Comparison of ENCODE assay signal across 1 cellular context in the genomic region with DNA sequence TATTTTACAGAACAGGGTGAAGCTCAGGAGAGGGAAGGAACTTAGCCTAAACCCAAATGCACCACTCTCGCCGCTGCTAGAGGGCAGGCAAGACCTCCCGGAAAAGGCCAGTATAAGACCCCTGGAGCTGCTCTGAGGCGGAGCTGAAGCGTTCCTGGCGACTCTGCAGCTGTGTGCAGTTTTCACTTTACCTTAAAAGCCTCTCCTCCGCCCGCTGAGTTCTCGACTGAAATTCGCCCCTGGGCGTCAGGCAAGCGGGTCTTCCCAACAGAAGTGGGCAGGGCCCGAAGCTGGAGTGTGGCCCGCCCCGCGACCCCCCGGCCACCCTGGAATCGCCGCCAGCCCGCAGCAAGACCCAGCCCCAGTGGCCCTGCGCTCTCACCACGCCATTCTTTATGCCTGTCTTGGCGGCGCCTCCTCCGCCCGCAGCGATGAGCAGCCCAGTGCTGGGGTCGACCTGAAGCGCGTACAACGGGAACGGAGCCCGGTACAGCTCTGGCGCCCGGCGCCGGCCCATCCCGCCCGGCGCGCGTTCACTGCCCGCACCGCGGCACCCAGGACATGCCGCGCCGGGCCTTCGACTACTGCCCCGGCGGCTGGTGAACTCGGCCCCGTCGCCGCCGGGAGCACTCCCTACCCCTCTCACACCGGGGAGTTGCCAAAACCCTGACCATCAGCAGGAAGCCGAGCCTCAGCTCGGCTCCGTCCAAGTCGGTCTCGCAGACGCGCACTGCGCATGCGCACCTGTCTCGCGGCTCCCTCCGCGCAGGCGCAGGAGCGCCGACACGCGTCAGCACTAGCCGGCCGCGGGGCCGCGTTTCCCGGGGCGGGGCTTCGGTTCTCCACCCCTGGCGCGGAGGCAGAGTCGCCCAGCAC.
TF ChIP-seq lines count a peak whose summit lies in the region.

A gene with protein sequence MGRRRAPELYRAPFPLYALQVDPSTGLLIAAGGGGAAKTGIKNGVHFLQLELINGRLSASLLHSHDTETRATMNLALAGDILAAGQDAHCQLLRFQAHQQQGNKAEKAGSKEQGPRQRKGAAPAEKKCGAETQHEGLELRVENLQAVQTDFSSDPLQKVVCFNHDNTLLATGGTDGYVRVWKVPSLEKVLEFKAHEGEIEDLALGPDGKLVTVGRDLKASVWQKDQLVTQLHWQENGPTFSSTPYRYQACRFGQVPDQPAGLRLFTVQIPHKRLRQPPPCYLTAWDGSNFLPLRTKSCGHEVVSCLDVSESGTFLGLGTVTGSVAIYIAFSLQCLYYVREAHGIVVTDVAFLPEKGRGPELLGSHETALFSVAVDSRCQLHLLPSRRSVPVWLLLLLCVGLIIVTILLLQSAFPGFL (minus strand): TSS at position 732 of the 876 bp plus-strand sequence. CDS start 215 bp downstream, at position 517.

TF ChIP-seq in HepG2, 621 proteins besides CTCF, POLR2A, EP300 and RAD21 (continued from another document and continues in another):
- TF ChIP-seq RNF2 (conservative IDR thresholded peaks at IDR 0.05; ENCODE audit: low read depth) (0 out of 2 replicates have a peak, but pooled peaks have one; percentile 27), CREB1 (IDR thresholded peaks at IDR 0.05) (peak; percentile 75), CREB1 (CRISPR knock-in tag; IDR thresholded peaks at IDR 0.05) (no peak), MED8 (CRISPR knock-in tag; IDR thresholded peaks at IDR 0.05; ENCODE audit: insufficient replicate concordance) (peak; percentile 76), CHD4 (IDR thresholded peaks at IDR 0.05; ENCODE audit: borderline replicate concordance, low read length) (0 out of 2 replicates have a peak, but pooled peaks have one; percentile 10), MXD4 (CRISPR knock-in tag; IDR thresholded peaks at IDR 0.05) (peak; percentile 67; the same call in 1 of the 2 replicates), XBP1 (CRISPR knock-in tag; IDR thresholded peaks at IDR 0.05) (0 out of 2 replicates have a peak, but pooled peaks have one; percentile 34), HNF4G (IDR thresholded peaks at IDR 0.05; ENCODE audit: borderline replicate concordance, low read depth, low read length) (no peak), HNF4G (CRISPR knock-in tag; IDR thresholded peaks at IDR 0.05; ENCODE audit: borderline replicate concordance, low read depth) (0 out of 2 replicates have a peak, but pooled peaks have one; percentile 0), RARG (CRISPR knock-in tag; IDR thresholded peaks at IDR 0.05; ENCODE audit: low read depth) (0 out of 2 replicates have a peak, but pooled peaks have one; percentile 76), KLF16 (CRISPR knock-in tag; IDR thresholded peaks at IDR 0.05) (peak in 1 of 2 experiments; percentile 46; a peak in 1 of 4 replicates), MAZ (IDR thresholded peaks at IDR 0.05; ENCODE audit: borderline replicate concordance, low read depth, low read length) (peak; percentile 69; the same call in 1 of the 2 replicates), MAZ (CRISPR knock-in tag; IDR thresholded peaks at IDR 0.05; ENCODE audit: low read depth) (peak; percentile 81; the same call in 1 of the 2 replicates), DR1 (CRISPR knock-in tag; IDR thresholded peaks at IDR 0.05) (no peak), KDM5A (IDR thresholded peaks at IDR 0.05; ENCODE audit: borderline replicate concordance, low read length) (peak; percentile 90; the same call in 1 of the 2 replicates), PHF8 (CRISPR knock-in tag; IDR thresholded peaks at IDR 0.05) (peak; percentile 92), ZNF879 (CRISPR knock-in tag; IDR thresholded peaks at IDR 0.05) (peak; percentile 77; the same call in 1 of the 2 replicates), SP4 (CRISPR knock-in tag; IDR thresholded peaks at IDR 0.05) (0 out of 2 replicates have a peak, but pooled peaks have one; percentile 15), ZSCAN9 (CRISPR knock-in tag; IDR thresholded peaks at IDR 0.05; ENCODE audit: borderline replicate concordance) (peak; percentile 41; the same call in 1 of the 2 replicates), ZNF274 (CRISPR knock-in tag; IDR thresholded peaks at IDR 0.05) (0 out of 2 replicates have a peak, but pooled peaks have one; percentile 21), TBX3 (IDR thresholded peaks at IDR 0.05; ENCODE audit: borderline replicate concordance) (no peak), DPF2 (CRISPR knock-in tag; IDR thresholded peaks at IDR 0.05; ENCODE audit: borderline replicate concordance, low read depth) (no peak), ZNF563 (CRISPR knock-in tag; IDR thresholded peaks at IDR 0.05) (peak; percentile 53), ZNF232 (CRISPR knock-in tag; IDR thresholded peaks at IDR 0.05; ENCODE audit: borderline replicate concordance) (no peak)
- TF ChIP-seq, protein P1, sequence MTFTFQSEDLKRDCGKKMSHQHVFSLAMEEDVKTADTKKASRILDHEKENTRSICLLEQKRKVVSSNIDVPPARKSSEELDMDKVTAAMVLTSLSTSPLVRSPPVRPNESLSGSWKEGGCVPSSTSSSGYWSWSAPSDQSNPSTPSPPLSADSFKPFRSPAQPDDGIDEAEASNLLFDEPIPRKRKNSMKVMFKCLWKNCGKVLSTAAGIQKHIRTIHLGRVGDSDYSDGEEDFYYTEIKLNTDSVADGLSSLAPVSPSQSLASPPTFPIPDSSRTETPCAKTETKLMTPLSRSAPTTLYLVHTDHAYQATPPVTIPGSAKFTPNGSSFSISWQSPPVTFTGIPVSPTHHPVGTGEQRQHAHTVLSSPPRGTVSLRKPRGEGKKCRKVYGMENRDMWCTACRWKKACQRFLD (CRISPR knock-in tag; IDR thresholded peaks at IDR 0.05; ENCODE audit: borderline replicate concordance): peak; percentile 81; the same call in 1 of the 2 replicates
- TF ChIP-seq, protein P2, sequence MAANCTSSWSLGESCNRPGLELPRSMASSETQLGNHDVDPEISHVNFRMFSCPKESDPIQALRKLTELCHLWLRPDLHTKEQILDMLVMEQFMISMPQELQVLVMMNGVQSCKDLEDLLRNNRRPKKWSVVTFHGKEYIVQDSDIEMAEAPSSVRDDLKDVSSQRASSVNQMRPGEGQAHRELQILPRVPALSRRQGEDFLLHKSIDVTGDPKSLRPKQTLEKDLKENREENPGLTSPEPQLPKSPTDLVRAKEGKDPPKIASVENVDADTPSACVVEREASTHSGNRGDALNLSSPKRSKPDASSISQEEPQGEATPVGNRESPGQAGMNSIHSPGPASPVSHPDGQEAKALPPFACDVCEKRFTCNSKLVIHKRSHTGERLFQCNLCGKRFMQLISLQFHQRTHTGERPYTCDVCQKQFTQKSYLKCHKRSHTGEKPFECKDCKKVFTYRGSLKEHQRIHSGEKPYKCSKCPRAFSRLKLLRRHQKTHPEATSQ (CRISPR knock-in tag; IDR thresholded peaks at IDR 0.05; ENCODE audit: borderline replicate concordance): peak; percentile 11; the same call in 1 of the 2 replicates
- TF ChIP-seq, protein P3, sequence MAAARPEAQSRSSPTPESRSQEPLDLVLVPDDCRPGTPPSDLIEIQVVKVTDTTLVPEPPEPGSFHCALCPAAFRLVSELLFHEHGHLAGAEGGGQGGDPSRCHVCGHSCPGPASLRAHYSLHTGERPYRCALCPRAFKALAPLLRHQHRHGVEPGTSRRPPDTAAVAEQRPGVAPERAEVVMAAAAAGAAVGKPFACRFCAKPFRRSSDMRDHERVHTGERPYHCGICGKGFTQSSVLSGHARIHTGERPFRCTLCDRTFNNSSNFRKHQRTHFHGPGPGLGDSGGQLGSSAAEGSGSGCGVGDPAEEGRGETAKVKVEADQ (CRISPR knock-in tag; IDR thresholded peaks at IDR 0.05; ENCODE audit: borderline replicate concordance): 0 out of 2 replicates have a peak, but pooled peaks have one; percentile 3
- TF ChIP-seq, protein P4, sequence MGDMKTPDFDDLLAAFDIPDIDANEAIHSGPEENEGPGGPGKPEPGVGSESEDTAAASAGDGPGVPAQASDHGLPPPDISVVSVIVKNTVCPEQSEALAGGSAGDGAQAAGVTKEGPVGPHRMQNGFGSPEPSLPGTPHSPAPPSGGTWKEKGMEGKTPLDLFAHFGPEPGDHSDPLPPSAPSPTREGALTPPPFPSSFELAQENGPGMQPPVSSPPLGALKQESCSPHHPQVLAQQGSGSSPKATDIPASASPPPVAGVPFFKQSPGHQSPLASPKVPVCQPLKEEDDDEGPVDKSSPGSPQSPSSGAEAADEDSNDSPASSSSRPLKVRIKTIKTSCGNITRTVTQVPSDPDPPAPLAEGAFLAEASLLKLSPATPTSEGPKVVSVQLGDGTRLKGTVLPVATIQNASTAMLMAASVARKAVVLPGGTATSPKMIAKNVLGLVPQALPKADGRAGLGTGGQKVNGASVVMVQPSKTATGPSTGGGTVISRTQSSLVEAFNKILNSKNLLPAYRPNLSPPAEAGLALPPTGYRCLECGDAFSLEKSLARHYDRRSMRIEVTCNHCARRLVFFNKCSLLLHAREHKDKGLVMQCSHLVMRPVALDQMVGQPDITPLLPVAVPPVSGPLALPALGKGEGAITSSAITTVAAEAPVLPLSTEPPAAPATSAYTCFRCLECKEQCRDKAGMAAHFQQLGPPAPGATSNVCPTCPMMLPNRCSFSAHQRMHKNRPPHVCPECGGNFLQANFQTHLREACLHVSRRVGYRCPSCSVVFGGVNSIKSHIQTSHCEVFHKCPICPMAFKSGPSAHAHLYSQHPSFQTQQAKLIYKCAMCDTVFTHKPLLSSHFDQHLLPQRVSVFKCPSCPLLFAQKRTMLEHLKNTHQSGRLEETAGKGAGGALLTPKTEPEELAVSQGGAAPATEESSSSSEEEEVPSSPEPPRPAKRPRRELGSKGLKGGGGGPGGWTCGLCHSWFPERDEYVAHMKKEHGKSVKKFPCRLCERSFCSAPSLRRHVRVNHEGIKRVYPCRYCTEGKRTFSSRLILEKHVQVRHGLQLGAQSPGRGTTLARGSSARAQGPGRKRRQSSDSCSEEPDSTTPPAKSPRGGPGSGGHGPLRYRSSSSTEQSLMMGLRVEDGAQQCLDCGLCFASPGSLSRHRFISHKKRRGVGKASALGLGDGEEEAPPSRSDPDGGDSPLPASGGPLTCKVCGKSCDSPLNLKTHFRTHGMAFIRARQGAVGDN (CRISPR knock-in tag; IDR thresholded peaks at IDR 0.05): peak; percentile 89
- TF ChIP-seq, protein P5, sequence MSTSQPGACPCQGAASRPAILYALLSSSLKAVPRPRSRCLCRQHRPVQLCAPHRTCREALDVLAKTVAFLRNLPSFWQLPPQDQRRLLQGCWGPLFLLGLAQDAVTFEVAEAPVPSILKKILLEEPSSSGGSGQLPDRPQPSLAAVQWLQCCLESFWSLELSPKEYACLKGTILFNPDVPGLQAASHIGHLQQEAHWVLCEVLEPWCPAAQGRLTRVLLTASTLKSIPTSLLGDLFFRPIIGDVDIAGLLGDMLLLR (CRISPR knock-in tag; IDR thresholded peaks at IDR 0.05): peak; percentile 78; the same call in 1 of the 2 replicates
- TF ChIP-seq, protein P6, sequence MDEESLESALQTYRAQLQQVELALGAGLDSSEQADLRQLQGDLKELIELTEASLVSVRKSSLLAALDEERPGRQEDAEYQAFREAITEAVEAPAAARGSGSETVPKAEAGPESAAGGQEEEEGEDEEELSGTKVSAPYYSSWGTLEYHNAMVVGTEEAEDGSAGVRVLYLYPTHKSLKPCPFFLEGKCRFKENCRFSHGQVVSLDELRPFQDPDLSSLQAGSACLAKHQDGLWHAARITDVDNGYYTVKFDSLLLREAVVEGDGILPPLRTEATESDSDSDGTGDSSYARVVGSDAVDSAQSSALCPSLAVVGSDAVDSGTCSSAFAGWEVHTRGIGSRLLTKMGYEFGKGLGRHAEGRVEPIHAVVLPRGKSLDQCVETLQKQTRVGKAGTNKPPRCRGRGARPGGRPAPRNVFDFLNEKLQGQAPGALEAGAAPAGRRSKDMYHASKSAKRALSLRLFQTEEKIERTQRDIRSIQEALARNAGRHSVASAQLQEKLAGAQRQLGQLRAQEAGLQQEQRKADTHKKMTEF (CRISPR knock-in tag; IDR thresholded peaks at IDR 0.05): peak; percentile 72; the same call in 1 of the 2 replicates
- TF ChIP-seq, protein P7, sequence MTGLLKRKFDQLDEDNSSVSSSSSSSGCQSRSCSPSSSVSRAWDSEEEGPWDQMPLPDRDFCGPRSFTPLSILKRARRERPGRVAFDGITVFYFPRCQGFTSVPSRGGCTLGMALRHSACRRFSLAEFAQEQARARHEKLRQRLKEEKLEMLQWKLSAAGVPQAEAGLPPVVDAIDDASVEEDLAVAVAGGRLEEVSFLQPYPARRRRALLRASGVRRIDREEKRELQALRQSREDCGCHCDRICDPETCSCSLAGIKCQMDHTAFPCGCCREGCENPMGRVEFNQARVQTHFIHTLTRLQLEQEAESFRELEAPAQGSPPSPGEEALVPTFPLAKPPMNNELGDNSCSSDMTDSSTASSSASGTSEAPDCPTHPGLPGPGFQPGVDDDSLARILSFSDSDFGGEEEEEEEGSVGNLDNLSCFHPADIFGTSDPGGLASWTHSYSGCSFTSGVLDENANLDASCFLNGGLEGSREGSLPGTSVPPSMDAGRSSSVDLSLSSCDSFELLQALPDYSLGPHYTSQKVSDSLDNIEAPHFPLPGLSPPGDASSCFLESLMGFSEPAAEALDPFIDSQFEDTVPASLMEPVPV (CRISPR knock-in tag; IDR thresholded peaks at IDR 0.05): peak; percentile 81
- TF ChIP-seq, protein P8, sequence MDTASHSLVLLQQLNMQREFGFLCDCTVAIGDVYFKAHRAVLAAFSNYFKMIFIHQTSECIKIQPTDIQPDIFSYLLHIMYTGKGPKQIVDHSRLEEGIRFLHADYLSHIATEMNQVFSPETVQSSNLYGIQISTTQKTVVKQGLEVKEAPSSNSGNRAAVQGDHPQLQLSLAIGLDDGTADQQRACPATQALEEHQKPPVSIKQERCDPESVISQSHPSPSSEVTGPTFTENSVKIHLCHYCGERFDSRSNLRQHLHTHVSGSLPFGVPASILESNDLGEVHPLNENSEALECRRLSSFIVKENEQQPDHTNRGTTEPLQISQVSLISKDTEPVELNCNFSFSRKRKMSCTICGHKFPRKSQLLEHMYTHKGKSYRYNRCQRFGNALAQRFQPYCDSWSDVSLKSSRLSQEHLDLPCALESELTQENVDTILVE (CRISPR knock-in tag; IDR thresholded peaks at IDR 0.05): peak; percentile 80; the same call in 1 of the 2 replicates
- TF ChIP-seq, protein P9, sequence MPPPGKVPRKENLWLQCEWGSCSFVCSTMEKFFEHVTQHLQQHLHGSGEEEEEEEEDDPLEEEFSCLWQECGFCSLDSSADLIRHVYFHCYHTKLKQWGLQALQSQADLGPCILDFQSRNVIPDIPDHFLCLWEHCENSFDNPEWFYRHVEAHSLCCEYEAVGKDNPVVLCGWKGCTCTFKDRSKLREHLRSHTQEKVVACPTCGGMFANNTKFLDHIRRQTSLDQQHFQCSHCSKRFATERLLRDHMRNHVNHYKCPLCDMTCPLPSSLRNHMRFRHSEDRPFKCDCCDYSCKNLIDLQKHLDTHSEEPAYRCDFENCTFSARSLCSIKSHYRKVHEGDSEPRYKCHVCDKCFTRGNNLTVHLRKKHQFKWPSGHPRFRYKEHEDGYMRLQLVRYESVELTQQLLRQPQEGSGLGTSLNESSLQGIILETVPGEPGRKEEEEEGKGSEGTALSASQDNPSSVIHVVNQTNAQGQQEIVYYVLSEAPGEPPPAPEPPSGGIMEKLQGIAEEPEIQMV (CRISPR knock-in tag; IDR thresholded peaks at IDR 0.05; ENCODE audit: low read depth): peak; percentile 42; the same call in 1 of the 2 replicates
- TF ChIP-seq, protein P10, sequence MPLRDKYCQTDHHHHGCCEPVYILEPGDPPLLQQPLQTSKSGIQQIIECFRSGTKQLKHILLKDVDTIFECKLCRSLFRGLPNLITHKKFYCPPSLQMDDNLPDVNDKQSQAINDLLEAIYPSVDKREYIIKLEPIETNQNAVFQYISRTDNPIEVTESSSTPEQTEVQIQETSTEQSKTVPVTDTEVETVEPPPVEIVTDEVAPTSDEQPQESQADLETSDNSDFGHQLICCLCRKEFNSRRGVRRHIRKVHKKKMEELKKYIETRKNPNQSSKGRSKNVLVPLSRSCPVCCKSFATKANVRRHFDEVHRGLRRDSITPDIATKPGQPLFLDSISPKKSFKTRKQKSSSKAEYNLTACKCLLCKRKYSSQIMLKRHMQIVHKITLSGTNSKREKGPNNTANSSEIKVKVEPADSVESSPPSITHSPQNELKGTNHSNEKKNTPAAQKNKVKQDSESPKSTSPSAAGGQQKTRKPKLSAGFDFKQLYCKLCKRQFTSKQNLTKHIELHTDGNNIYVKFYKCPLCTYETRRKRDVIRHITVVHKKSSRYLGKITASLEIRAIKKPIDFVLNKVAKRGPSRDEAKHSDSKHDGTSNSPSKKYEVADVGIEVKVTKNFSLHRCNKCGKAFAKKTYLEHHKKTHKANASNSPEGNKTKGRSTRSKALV (CRISPR knock-in tag; IDR thresholded peaks at IDR 0.05): peak; percentile 66; the same call in 1 of the 2 replicates
